2 cellular contexts compared by ENCODE assay signal in the genomic region with DNA sequence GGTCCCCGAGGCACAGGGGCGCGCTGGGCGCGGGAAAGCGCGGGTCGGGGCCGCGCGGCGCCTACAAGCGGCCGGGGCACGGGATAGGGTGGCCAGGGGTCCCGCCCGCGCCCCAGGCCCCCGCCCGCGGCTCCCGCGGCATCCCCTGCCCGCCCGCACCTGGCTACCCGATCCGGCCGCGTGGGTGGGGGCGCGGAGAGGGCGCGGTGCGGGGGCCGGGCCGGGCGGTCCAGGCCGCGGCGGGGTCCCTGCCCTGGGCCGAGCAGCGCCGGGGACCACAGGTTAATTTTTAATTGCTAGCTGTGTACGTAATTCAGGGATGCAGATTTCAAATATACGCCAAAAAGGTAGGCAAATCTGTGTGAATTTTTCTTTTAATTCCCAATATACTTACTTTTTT.
A peak's percentile ranks its signal among the peaks of the same experiment; 100 is the strongest.
TF ChIP-seq lines count a peak whose summit lies in the region.

No MANE protein-coding gene starts in this region.

TF ChIP-seq in GM23338, 12 proteins besides CTCF, POLR2A, EP300 and RAD21 (continues in another document):
- no peak for TF ChIP-seq ZNF114 (CRISPR knock-in tag; IDR thresholded peaks at IDR 0.05)
- no peak for TF ChIP-seq EZH2 (IDR thresholded peaks at IDR 0.05; ENCODE audit: low read depth, unreplicated experiment)
- TF ChIP-seq CREB1 (CRISPR knock-in tag; IDR thresholded peaks at IDR 0.05; ENCODE audit: low read depth) = no peak
- no peak for TF ChIP-seq JUNB (IDR thresholded peaks at IDR 0.05; ENCODE audit: unreplicated experiment)
- TF ChIP-seq NANOG (IDR thresholded peaks at IDR 0.05; ENCODE audit: borderline replicate concordance) = no peak
- TF ChIP-seq EZH2phosphoT487 (IDR thresholded peaks at IDR 0.05; ENCODE audit: unreplicated experiment) = no peak
- no peak for TF ChIP-seq STAT1 (IDR thresholded peaks at IDR 0.05; ENCODE audit: unreplicated experiment)
- TF ChIP-seq, protein P1, sequence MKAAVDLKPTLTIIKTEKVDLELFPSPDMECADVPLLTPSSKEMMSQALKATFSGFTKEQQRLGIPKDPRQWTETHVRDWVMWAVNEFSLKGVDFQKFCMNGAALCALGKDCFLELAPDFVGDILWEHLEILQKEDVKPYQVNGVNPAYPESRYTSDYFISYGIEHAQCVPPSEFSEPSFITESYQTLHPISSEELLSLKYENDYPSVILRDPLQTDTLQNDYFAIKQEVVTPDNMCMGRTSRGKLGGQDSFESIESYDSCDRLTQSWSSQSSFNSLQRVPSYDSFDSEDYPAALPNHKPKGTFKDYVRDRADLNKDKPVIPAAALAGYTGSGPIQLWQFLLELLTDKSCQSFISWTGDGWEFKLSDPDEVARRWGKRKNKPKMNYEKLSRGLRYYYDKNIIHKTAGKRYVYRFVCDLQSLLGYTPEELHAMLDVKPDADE (IDR thresholded peaks at IDR 0.05) = no peak
- TF ChIP-seq, protein P2, sequence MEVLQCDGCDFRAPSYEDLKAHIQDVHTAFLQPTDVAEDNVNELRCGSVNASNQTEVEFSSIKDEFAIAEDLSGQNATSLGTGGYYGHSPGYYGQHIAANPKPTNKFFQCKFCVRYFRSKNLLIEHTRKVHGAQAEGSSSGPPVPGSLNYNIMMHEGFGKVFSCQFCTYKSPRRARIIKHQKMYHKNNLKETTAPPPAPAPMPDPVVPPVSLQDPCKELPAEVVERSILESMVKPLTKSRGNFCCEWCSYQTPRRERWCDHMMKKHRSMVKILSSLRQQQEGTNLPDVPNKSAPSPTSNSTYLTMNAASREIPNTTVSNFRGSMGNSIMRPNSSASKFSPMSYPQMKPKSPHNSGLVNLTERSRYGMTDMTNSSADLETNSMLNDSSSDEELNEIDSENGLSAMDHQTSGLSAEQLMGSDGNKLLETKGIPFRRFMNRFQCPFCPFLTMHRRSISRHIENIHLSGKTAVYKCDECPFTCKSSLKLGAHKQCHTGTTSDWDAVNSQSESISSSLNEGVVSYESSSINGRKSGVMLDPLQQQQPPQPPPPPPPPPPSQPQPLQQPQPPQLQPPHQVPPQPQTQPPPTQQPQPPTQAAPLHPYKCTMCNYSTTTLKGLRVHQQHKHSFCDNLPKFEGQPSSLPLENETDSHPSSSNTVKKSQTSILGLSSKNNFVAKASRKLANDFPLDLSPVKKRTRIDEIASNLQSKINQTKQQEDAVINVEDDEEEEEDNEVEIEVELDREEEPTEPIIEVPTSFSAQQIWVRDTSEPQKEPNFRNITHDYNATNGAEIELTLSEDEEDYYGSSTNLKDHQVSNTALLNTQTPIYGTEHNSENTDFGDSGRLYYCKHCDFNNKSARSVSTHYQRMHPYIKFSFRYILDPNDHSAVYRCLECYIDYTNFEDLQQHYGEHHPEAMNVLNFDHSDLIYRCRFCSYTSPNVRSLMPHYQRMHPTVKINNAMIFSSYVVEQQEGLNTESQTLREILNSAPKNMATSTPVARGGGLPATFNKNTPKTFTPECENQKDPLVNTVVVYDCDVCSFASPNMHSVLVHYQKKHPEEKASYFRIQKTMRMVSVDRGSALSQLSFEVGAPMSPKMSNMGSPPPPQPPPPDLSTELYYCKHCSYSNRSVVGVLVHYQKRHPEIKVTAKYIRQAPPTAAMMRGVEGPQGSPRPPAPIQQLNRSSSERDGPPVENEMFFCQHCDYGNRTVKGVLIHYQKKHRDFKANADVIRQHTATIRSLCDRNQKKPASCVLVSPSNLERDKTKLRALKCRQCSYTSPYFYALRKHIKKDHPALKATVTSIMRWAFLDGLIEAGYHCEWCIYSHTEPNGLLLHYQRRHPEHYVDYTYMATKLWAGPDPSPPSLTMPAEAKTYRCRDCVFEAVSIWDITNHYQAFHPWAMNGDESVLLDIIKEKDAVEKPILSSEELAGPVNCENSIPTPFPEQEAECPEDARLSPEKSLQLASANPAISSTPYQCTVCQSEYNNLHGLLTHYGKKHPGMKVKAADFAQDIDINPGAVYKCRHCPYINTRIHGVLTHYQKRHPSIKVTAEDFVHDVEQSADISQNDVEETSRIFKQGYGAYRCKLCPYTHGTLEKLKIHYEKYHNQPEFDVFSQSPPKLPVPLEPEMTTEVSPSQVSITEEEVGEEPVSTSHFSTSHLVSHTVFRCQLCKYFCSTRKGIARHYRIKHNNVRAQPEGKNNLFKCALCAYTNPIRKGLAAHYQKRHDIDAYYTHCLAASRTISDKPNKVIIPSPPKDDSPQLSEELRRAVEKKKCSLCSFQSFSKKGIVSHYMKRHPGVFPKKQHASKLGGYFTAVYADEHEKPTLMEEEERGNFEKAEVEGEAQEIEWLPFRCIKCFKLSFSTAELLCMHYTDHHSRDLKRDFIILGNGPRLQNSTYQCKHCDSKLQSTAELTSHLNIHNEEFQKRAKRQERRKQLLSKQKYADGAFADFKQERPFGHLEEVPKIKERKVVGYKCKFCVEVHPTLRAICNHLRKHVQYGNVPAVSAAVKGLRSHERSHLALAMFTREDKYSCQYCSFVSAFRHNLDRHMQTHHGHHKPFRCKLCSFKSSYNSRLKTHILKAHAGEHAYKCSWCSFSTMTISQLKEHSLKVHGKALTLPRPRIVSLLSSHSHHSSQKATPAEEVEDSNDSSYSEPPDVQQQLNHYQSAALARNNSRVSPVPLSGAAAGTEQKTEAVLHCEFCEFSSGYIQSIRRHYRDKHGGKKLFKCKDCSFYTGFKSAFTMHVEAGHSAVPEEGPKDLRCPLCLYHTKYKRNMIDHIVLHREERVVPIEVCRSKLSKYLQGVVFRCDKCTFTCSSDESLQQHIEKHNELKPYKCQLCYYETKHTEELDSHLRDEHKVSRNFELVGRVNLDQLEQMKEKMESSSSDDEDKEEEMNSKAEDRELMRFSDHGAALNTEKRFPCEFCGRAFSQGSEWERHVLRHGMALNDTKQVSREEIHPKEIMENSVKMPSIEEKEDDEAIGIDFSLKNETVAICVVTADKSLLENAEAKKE (CRISPR knock-in tag; IDR thresholded peaks at IDR 0.05) = no peak
- TF ChIP-seq, protein P3, sequence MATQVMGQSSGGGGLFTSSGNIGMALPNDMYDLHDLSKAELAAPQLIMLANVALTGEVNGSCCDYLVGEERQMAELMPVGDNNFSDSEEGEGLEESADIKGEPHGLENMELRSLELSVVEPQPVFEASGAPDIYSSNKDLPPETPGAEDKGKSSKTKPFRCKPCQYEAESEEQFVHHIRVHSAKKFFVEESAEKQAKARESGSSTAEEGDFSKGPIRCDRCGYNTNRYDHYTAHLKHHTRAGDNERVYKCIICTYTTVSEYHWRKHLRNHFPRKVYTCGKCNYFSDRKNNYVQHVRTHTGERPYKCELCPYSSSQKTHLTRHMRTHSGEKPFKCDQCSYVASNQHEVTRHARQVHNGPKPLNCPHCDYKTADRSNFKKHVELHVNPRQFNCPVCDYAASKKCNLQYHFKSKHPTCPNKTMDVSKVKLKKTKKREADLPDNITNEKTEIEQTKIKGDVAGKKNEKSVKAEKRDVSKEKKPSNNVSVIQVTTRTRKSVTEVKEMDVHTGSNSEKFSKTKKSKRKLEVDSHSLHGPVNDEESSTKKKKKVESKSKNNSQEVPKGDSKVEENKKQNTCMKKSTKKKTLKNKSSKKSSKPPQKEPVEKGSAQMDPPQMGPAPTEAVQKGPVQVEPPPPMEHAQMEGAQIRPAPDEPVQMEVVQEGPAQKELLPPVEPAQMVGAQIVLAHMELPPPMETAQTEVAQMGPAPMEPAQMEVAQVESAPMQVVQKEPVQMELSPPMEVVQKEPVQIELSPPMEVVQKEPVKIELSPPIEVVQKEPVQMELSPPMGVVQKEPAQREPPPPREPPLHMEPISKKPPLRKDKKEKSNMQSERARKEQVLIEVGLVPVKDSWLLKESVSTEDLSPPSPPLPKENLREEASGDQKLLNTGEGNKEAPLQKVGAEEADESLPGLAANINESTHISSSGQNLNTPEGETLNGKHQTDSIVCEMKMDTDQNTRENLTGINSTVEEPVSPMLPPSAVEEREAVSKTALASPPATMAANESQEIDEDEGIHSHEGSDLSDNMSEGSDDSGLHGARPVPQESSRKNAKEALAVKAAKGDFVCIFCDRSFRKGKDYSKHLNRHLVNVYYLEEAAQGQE (IDR thresholded peaks at IDR 0.05; ENCODE audit: unreplicated experiment) = no peak

TF ChIP-seq in Ishikawa, 13 proteins besides CTCF, POLR2A, EP300 and RAD21:
- TF ChIP-seq ZBTB7A (IDR thresholded peaks at IDR 0.05; ENCODE audit: low read depth) = 0 out of 2 replicates have a peak, but pooled peaks have one; percentile 15
- TF ChIP-seq TCF12 (IDR thresholded peaks at IDR 0.05; ENCODE audit: low read depth) = no peak
